Comparison of ENCODE assay signal across 17 cellular contexts in genomic region chr2:216192181-216192580, GRCh38.
"Had no signal": no experiment of that assay in that cellular context is flagged by ENCODE, and none has a peak within 500 bp of the region (broad histone marks: within the 10 kb centered on the region; RNA-seq: fewer than 3 reads in every experiment).

No MANE protein-coding gene starts in this region.

- H3K9me3 Mint-ChIP-seq: natural killer cell; neural crest cell; stimulated activated effector memory CD8-positive, alpha-beta T cell treated with anti-CD3 and anti-CD28 coated beads, Interleukin-12 subunit alpha, Interleukin-12 subunit beta, amount 100 ng/mL, for 72 hours; type B pancreatic cell had no signal

- H3K4me3 Mint-ChIP-seq: natural killer cell; neural crest cell; stimulated activated effector memory CD8-positive, alpha-beta T cell treated with anti-CD3 and anti-CD28 coated beads, Interleukin-12 subunit alpha, Interleukin-12 subunit beta, amount 100 ng/mL, for 72 hours; type B pancreatic cell had no signal

- H3K27me3 ChIP-seq: colonic mucosa, heart left ventricle, ovary, right lobe of liver, suprapubic skin, thyroid gland, uterus had no signal

- H3K27ac ChIP-seq: colonic mucosa, heart left ventricle, ovary, right lobe of liver, suprapubic skin, thyroid gland, uterus had no signal

- H3K9me3 ChIP-seq: colonic mucosa, heart left ventricle, ovary, right lobe of liver, suprapubic skin, thyroid gland, uterus had no signal

- H3K27me3 Mint-ChIP-seq: type B pancreatic cell had no signal

- DNase-seq: colonic mucosa; effector CD8-positive, alpha-beta T cell; heart left ventricle; hippocampal formation; natural killer cell; nucleus accumbens; ovary; right lobe of liver; stimulated activated CD4-positive, alpha-beta T cell treated with anti-CD3 and anti-CD28 coated beads, Interleukin-4, amount 100 ng/mL, for 1 hour; stimulated activated CD8-positive, alpha-beta memory T cell treated with anti-CD3 and anti-CD28 coated beads, Interleukin-4, amount 100 ng/mL, for 48 hours; stimulated activated naive CD8-positive, alpha-beta T cell treated with anti-CD3 and anti-CD28 coated beads, Interleukin-15, Interleukin-2, amounts not matched to agents 100 U/mL and 50 U/mL, for 24 hours; thyroid gland; uterus had no signal

- H3K36me3 ChIP-seq: colonic mucosa, ovary, uterus had no signal

- H3K27ac Mint-ChIP-seq: type B pancreatic cell had no signal

- H3K4me1 ChIP-seq: colonic mucosa, uterus had no signal

- H3K4me3 ChIP-seq: colonic mucosa, heart left ventricle, ovary, right lobe of liver, suprapubic skin, thyroid gland, uterus had no signal

- H3K36me3 Mint-ChIP-seq: stimulated activated effector memory CD8-positive, alpha-beta T cell treated with anti-CD3 and anti-CD28 coated beads, Interleukin-12 subunit alpha, Interleukin-12 subunit beta, amount 100 ng/mL, for 72 hours had no signal

- ATAC-seq: heart left ventricle; natural killer cell; right lobe of liver; stimulated activated effector memory CD8-positive, alpha-beta T cell treated with anti-CD3 and anti-CD28 coated beads, Interleukin-12 subunit alpha, Interleukin-12 subunit beta, amount 100 ng/mL, for 72 hours; stimulated activated naive CD8-positive, alpha-beta T cell treated with anti-CD3 and anti-CD28 coated beads, Interleukin-15, Interleukin-2, amounts not matched to agents 100 U/mL and 50 U/mL, for 24 hours had no signal
